In the genomic region with DNA sequence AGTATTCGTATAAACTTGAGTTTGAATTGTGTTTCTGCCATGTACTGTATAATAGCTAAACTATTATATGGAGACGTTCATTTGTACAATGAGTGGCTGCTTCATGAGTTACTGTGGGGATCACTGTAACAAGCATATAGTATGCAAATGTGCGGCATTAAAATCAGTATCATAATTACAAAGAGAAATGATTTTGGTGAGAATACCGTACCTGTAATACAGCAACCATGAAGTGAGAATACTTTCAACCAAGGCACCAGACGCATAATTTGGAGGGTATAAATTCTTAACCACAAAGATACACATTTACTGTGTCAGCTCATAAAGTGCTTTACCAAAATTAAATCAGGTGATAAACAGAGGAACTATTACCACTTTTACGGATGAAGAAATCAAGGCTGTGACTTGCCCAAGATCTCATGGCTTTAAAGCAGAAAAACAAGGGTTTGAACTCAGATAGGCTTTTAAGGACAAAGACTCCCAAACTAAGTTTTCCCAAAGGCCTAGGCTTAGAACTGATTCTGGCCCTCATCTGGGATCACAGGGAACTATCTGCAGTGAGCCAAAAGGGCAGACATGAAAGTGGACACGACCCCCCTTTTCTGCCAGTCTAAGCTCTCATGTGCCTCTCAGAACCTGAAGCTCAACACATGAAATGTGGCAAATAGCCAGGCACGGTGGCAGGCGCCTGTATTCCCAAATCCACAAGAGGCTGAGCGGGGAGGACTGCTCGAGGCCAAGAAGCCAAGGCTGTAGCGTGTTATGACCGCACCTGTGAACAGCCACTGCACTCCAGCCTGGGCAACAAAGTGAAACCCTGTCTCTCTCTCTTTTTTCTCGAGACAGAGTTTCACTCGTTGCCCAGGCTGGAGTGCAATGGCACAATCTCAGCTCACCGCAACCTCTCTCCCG, we compare ENCODE assay signal across 1 cellular context.
A peak's percentile ranks its signal among the peaks of the same experiment; 100 is the strongest.
TF ChIP-seq lines count a peak whose summit lies in the region.

No MANE protein-coding gene starts in this region.

TF ChIP-seq in K562, 482 proteins besides CTCF, POLR2A, EP300 and RAD21:
- TF ChIP-seq POLR2AphosphoS5 (IDR thresholded peaks at IDR 0.05; ENCODE audit: control insufficient read depth, insufficient read depth, low read depth, low read length) (peak; percentile 28; the same call in 1 of the 2 replicates), SETDB1 (IDR thresholded peaks at IDR 0.05; ENCODE audit: low read length) (no peak), EP400 (IDR thresholded peaks at IDR 0.05) (no peak), SREBF2 (CRISPR knock-in tag; IDR thresholded peaks at IDR 0.05) (no peak), NCOA1 (IDR thresholded peaks at IDR 0.05; ENCODE audit: low read depth) (no peak), CBFB (CRISPR knock-in tag; IDR thresholded peaks at IDR 0.05) (no peak), BRD4 (IDR thresholded peaks at IDR 0.05) (no peak), SRSF7 (optimal IDR thresholded peaks at IDR 0.05; ENCODE audit: low read depth, low read length) (no peak), RBFOX2 (IDR thresholded peaks at IDR 0.05; ENCODE audit: low read depth, low read length) (peak; percentile 49), ZNF253 (CRISPR knock-in tag; conservative IDR thresholded peaks at IDR 0.05) (no peak)
- TF ChIP-seq, protein P1, sequence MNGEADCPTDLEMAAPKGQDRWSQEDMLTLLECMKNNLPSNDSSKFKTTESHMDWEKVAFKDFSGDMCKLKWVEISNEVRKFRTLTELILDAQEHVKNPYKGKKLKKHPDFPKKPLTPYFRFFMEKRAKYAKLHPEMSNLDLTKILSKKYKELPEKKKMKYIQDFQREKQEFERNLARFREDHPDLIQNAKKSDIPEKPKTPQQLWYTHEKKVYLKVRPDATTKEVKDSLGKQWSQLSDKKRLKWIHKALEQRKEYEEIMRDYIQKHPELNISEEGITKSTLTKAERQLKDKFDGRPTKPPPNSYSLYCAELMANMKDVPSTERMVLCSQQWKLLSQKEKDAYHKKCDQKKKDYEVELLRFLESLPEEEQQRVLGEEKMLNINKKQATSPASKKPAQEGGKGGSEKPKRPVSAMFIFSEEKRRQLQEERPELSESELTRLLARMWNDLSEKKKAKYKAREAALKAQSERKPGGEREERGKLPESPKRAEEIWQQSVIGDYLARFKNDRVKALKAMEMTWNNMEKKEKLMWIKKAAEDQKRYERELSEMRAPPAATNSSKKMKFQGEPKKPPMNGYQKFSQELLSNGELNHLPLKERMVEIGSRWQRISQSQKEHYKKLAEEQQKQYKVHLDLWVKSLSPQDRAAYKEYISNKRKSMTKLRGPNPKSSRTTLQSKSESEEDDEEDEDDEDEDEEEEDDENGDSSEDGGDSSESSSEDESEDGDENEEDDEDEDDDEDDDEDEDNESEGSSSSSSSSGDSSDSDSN (IDR thresholded peaks at IDR 0.05; ENCODE audit: borderline replicate concordance in 1 of 2, low read depth in 2 of 2, low read length in 2 of 2) = no peak
